Comparison of ENCODE assay signal across 41 cellular contexts in genomic region chr10:31675726-31676125, GRCh38.
"Had no signal": no experiment of that assay in that cellular context is flagged by ENCODE, and none has a peak within 500 bp of the region (broad histone marks: within the 10 kb centered on the region; RNA-seq: fewer than 3 reads in every experiment).

No MANE protein-coding gene starts in this region.

- H3K4me3 ChIP-seq: adrenal gland, ascending aorta, body of pancreas, breast epithelium, cardiac muscle cell had no signal

- ATAC-seq: activated naive CD4-positive, alpha-beta T cell treated with anti-CD3 and anti-CD28 coated beads, Interleukin-2, amount 50 U/mL, for 72 hours; activated naive CD8-positive, alpha-beta T cell treated with anti-CD3 and anti-CD28 coated beads, Interleukin-2, amount 50 U/mL, for 24 hours; activated T-cell treated with anti-CD3 and anti-CD28 coated beads, Interleukin-2, amount 50 U/mL, for 4 hours; activated T-cell treated with anti-CD3 and anti-CD28 coated beads, Interleukin-2, amount 50 U/mL, for 72 hours; activated T-helper 17 cell treated with anti-CD3 and anti-CD28 coated beads, Interleukin-2, amount 50 U/mL, for 72 hours; body of pancreas had no signal

- H3K4me1 Mint-ChIP-seq: activated naive CD4-positive, alpha-beta T cell treated with anti-CD3 and anti-CD28 coated beads, Interleukin-2, amount 10 ng/mL, durations not matched to agents 7 days and 5 days; activated naive CD4-positive, alpha-beta T cell treated with anti-CD3 and anti-CD28 coated beads, Interleukin-2, amount 50 U/mL, for 24 hours; activated naive CD8-positive, alpha-beta T cell treated with anti-CD3 and anti-CD28 coated beads for 36 hours; activated naive CD8-positive, alpha-beta T cell treated with anti-CD3 and anti-CD28 coated beads, Interleukin-2, amount 10 ng/mL, durations not matched to agents 7 days and 5 days; activated naive CD8-positive, alpha-beta T cell treated with anti-CD3 and anti-CD28 coated beads, Interleukin-2, amount 50 U/mL, for 24 hours; activated T-helper 17 cell treated with anti-CD3 and anti-CD28 coated beads, Interleukin-2, amount 50 U/mL, for 72 hours; central memory CD8-positive, alpha-beta T cell had no signal

- H3K27ac Mint-ChIP-seq: activated naive CD4-positive, alpha-beta T cell treated with anti-CD3 and anti-CD28 coated beads for 36 hours; activated naive CD4-positive, alpha-beta T cell treated with anti-CD3 and anti-CD28 coated beads, Interleukin-2, amount 10 ng/mL, durations not matched to agents 7 days and 5 days; activated naive CD4-positive, alpha-beta T cell treated with anti-CD3 and anti-CD28 coated beads, Interleukin-2, amount 50 U/mL, for 24 hours; activated naive CD4-positive, alpha-beta T cell treated with anti-CD3 and anti-CD28 coated beads, Interleukin-2, amount 50 U/mL, for 72 hours; activated naive CD8-positive, alpha-beta T cell; activated naive CD8-positive, alpha-beta T cell treated with anti-CD3 and anti-CD28 coated beads for 36 hours; activated naive CD8-positive, alpha-beta T cell treated with anti-CD3 and anti-CD28 coated beads, Interleukin-2, amount 10 ng/mL, durations not matched to agents 7 days and 5 days; activated naive CD8-positive, alpha-beta T cell treated with anti-CD3 and anti-CD28 coated beads, Interleukin-2, amount 50 U/mL, for 24 hours; activated T-cell treated with anti-CD3 and anti-CD28 coated beads, Interleukin-2, amount 50 U/mL, for 24 hours; activated T-cell treated with anti-CD3 and anti-CD28 coated beads, Interleukin-2, amount 50 U/mL, for 72 hours; activated T-helper 1 cell treated with anti-CD3 and anti-CD28 coated beads, Interleukin-12 subunit alpha, Interleukin-12 subunit beta, Interleukin-2, Interleukin-4 antibody, amounts not matched to agents 30 ng/mL and 10 ng/mL and 1 ng/mL, durations not matched to agents 14 hours and 24 hours and 36 hours; activated T-helper 17 cell treated with anti-CD3 and anti-CD28 coated beads, Interleukin-2, amount 50 U/mL, for 72 hours; activated T-helper 2 cell treated with anti-CD3 and anti-CD28 coated beads, Interferon-gamma antibody, Interleukin-2, Interleukin-4, amounts not matched to agents 10 μg/mL and 5 μg/mL and 100 μg/mL, durations not matched to agents 14 hours and 24 hours and 36 hours had no signal

- DNase-seq: activated effector memory CD4-positive, alpha-beta T cell treated with anti-CD3 and anti-CD28 coated beads, Interleukin-2, amount 50 U/mL, for 16 hours; activated effector memory CD4-positive, alpha-beta T cell treated with Interleukin-2 at 50 U/mL for 16 hours; activated gamma-delta T cell; activated gamma-delta T cell treated with Interleukin-2 at 50 U/mL for 16 hours; activated naive CD4-positive, alpha-beta T cell; activated naive CD4-positive, alpha-beta T cell treated with anti-CD3 and anti-CD28 coated beads for 36 hours; activated naive CD4-positive, alpha-beta T cell treated with anti-CD3 and anti-CD28 coated beads, Interleukin-2, amount 10 ng/mL, durations not matched to agents 7 days and 5 days; activated naive CD4-positive, alpha-beta T cell treated with anti-CD3 and anti-CD28 coated beads, Interleukin-2, amount 50 U/mL, for 16 hours; activated naive CD4-positive, alpha-beta T cell treated with Interleukin-2 at 50 U/mL for 16 hours; activated naive CD8-positive, alpha-beta T cell treated with anti-CD3 and anti-CD28 coated beads for 36 hours; activated naive CD8-positive, alpha-beta T cell treated with anti-CD3 and anti-CD28 coated beads, Interleukin-2, amount 10 ng/mL, durations not matched to agents 7 days and 5 days; activated naive CD8-positive, alpha-beta T cell treated with anti-CD3 and anti-CD28 coated beads, Interleukin-2, amount 50 U/mL, for 24 hours; activated T-cell treated with anti-CD3 and anti-CD28 coated beads for 4 hours; activated T-cell treated with anti-CD3 and anti-CD28 coated beads, Interleukin-2, amount 50 U/mL, for 1 hour; activated T-cell treated with anti-CD3 and anti-CD28 coated beads, Interleukin-2, amount 50 U/mL, for 24 hours; activated T-cell treated with anti-CD3 and anti-CD28 coated beads, Interleukin-2, amount 50 U/mL, for 4 hours; activated T-cell treated with anti-CD3 and anti-CD28 coated beads, Interleukin-2, amount 50 U/mL, for 48 hours; activated T-cell treated with anti-CD3 and anti-CD28 coated beads, Interleukin-2, amount 50 U/mL, for 72 hours; adrenal gland; amniotic stem cell; amygdala; anterior cingulate cortex; aorta; body of pancreas; brain microvascular endothelial cell; caudate nucleus; central memory CD4-positive, alpha-beta T cell; cerebellar nuclear complex had no signal

- H3K4me1 ChIP-seq: adrenal gland, ascending aorta, body of pancreas, breast epithelium had no signal

- H3K36me3 Mint-ChIP-seq: activated naive CD4-positive, alpha-beta T cell treated with anti-CD3 and anti-CD28 coated beads, Interleukin-2, amount 10 ng/mL, durations not matched to agents 7 days and 5 days; activated naive CD4-positive, alpha-beta T cell treated with anti-CD3 and anti-CD28 coated beads, Interleukin-2, amount 50 U/mL, for 24 hours; activated naive CD8-positive, alpha-beta T cell treated with anti-CD3 and anti-CD28 coated beads for 36 hours; activated naive CD8-positive, alpha-beta T cell treated with anti-CD3 and anti-CD28 coated beads, Interleukin-2, amount 10 ng/mL, durations not matched to agents 7 days and 5 days had no signal

- H3K4me3 Mint-ChIP-seq: activated naive CD4-positive, alpha-beta T cell treated with anti-CD3 and anti-CD28 coated beads for 36 hours; activated naive CD4-positive, alpha-beta T cell treated with anti-CD3 and anti-CD28 coated beads, Interleukin-2, amount 10 ng/mL, durations not matched to agents 7 days and 5 days; activated naive CD4-positive, alpha-beta T cell treated with anti-CD3 and anti-CD28 coated beads, Interleukin-2, amount 50 U/mL, for 24 hours; activated naive CD8-positive, alpha-beta T cell; activated naive CD8-positive, alpha-beta T cell treated with anti-CD3 and anti-CD28 coated beads for 36 hours; activated naive CD8-positive, alpha-beta T cell treated with anti-CD3 and anti-CD28 coated beads, Interleukin-2, amount 10 ng/mL, durations not matched to agents 7 days and 5 days; activated naive CD8-positive, alpha-beta T cell treated with anti-CD3 and anti-CD28 coated beads, Interleukin-2, amount 50 U/mL, for 24 hours; activated T-cell treated with anti-CD3 and anti-CD28 coated beads, Interleukin-2, amount 50 U/mL, for 24 hours; activated T-cell treated with anti-CD3 and anti-CD28 coated beads, Interleukin-2, amount 50 U/mL, for 4 hours; activated T-cell treated with anti-CD3 and anti-CD28 coated beads, Interleukin-2, amount 50 U/mL, for 72 hours; activated T-helper 1 cell treated with anti-CD3 and anti-CD28 coated beads, Interleukin-12 subunit alpha, Interleukin-12 subunit beta, Interleukin-2, Interleukin-4 antibody, amounts not matched to agents 30 ng/mL and 10 ng/mL and 1 ng/mL, durations not matched to agents 14 hours and 24 hours and 36 hours; activated T-helper 17 cell treated with anti-CD3 and anti-CD28 coated beads, Interleukin-2, amount 50 U/mL, for 72 hours; brain; central memory CD8-positive, alpha-beta T cell had no signal

- FAIRE-seq: astrocyte, bronchial epithelial cell had no signal

- H3K36me3 ChIP-seq: adrenal gland, ascending aorta, brain microvascular endothelial cell, breast epithelium, cardiac muscle cell had no signal

- H3K27ac ChIP-seq: adrenal gland, ascending aorta, body of pancreas, brain microvascular endothelial cell, breast epithelium, cardiac muscle cell had no signal

- H3K27me3 ChIP-seq: adrenal gland, ascending aorta, body of pancreas, brain microvascular endothelial cell, breast epithelium, cardiac muscle cell had no signal

- H3K27me3 Mint-ChIP-seq: activated naive CD4-positive, alpha-beta T cell treated with anti-CD3 and anti-CD28 coated beads, Interleukin-2, amount 10 ng/mL, durations not matched to agents 7 days and 5 days; activated naive CD4-positive, alpha-beta T cell treated with anti-CD3 and anti-CD28 coated beads, Interleukin-2, amount 50 U/mL, for 24 hours; activated naive CD8-positive, alpha-beta T cell treated with anti-CD3 and anti-CD28 coated beads for 36 hours; activated naive CD8-positive, alpha-beta T cell treated with anti-CD3 and anti-CD28 coated beads, Interleukin-2, amount 50 U/mL, for 24 hours; brain had no signal
